ENCODE assay signal across 8 cellular contexts in the genomic region with DNA sequence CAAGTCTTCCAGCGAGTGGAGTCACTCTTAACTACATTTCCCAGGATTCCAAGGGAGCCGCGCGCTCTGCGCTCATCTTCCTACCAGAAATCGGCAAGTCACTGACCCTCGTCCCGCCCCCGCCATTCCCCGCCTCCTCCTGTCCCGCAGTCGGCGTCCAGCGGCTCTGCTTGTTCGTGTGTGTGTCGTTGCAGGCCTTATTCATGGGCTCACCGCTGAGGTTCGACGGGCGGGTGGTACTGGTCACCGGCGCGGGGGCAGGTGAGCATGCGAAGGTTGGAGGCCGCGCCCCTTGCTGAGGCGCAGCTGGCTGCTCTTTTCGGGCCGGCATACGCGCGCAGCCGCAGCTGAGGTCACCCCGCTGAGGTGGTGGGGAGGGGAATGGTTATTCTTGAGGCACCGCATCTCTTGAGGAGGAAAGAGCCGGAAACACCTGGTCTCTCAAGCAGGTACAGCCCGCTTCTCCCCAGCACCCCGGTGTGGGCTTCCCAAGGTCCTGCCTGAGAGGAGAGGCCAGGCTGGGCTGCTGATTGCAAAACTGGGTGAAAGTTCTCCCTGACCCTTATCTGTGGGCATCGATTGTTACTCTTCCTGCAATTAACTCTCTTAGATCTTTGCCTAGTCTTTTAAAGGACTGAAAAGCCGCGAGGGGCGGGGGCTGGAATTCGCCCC. TPM values are rescaled to one million over a fixed set of nuclear protein-coding genes. Genes with fewer than 3 reads are reported as not detected.
A peak's percentile ranks its signal among the peaks of the same experiment; 100 is the strongest.
DNase-seq lines count a peak whose midpoint lies in the region; ATAC-seq and TF ChIP-seq lines count a peak whose summit lies in the region.

A gene with protein sequence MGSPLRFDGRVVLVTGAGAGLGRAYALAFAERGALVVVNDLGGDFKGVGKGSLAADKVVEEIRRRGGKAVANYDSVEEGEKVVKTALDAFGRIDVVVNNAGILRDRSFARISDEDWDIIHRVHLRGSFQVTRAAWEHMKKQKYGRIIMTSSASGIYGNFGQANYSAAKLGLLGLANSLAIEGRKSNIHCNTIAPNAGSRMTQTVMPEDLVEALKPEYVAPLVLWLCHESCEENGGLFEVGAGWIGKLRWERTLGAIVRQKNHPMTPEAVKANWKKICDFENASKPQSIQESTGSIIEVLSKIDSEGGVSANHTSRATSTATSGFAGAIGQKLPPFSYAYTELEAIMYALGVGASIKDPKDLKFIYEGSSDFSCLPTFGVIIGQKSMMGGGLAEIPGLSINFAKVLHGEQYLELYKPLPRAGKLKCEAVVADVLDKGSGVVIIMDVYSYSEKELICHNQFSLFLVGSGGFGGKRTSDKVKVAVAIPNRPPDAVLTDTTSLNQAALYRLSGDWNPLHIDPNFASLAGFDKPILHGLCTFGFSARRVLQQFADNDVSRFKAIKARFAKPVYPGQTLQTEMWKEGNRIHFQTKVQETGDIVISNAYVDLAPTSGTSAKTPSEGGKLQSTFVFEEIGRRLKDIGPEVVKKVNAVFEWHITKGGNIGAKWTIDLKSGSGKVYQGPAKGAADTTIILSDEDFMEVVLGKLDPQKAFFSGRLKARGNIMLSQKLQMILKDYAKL (plus strand): TSS at position 125 of the 672 bp plus-strand sequence. CDS start 79 bp downstream, at position 204.

- peak within 1 kb of the TSS; percentile 97 for H3K4me3 Mint-ChIP-seq in type B pancreatic cell

- H3K9me3 ChIP-seq in adipocyte (ENCODE audit: control insufficient read depth, low read length) (peaks cover 12% of the 10 kb centered on the region), heart left ventricle (peaks cover 0 to 16% (median 2%) of the 10 kb centered on the region in 12 donors)

- TF ChIP-seq CTCF in GM12865 (IDR thresholded peaks at IDR 0.05; ENCODE audit: insufficient read depth, low read depth, low read length, missing control alignments) (no peak), heart left ventricle (IDR thresholded peaks at IDR 0.05) (no peak), type B pancreatic cell (conservative IDR thresholded peaks at IDR 0.05) (no peak)

- peak within 1 kb of the TSS; percentile 99 for H3K9ac ChIP-seq in adipocyte (ENCODE audit: low read length)

- peaks cover 8% of the 10 kb centered on the region for H3K36me3 Mint-ChIP-seq in type B pancreatic cell

- H3K27me3 ChIP-seq in adipocyte (replicated peaks; ENCODE audit: control insufficient read depth, insufficient read depth, low read length): peaks cover 2% of the 10 kb centered on the region
- H3K27me3 ChIP-seq in heart left ventricle: no peaks in the 10 kb centered on the region

- 0 to 1% (median 1%) methylated on average over 21 to 43 of the region's 43 CpGs for WGBS in heart left ventricle, 4 donors

- peak; percentile 91 for DNase-seq in GM12865 (ENCODE audit: low read depth)
- peak; percentile 82 to 94 (median 83) for DNase-seq in NCI-H1417 (lab: John Stamatoyannopoulos, UW)
- peak; percentile 69 for DNase-seq in T follicular helper cell (ENCODE audit: low read depth)
- DNase-seq in adipocyte (ENCODE audit: low read depth): peak; percentile 90
- DNase-seq in heart left ventricle: peak; percentile 90 to 95 (median 93)
- DNase-seq in pons (ENCODE audit: low spot score): peak; percentile 94
- DNase-seq in type B pancreatic cell (ENCODE audit: extremely low spot score, unreplicated experiment): peak; percentile 85

- peak in 1 of 2 donors; percentile 65 for TF ChIP-seq POLR2A in heart left ventricle (IDR thresholded peaks at IDR 0.05)

- peaks cover 10% of the 10 kb centered on the region for H3K4me1 Mint-ChIP-seq in type B pancreatic cell (ENCODE audit: unreplicated experiment)

- H3K4me1 ChIP-seq in adipocyte (ENCODE audit: control insufficient read depth, insufficient read depth, low read length): peaks cover 14% of the 10 kb centered on the region
- peaks cover 0 to 24% (median 16%) of the 10 kb centered on the region in 12 donors for H3K4me1 ChIP-seq in heart left ventricle

- peak; percentile 95 for ATAC-seq in HG02759 (IDR thresholded peaks at IDR 0.05; ENCODE audit: unreplicated experiment)
- peak; percentile 89 to 98 (median 97) for ATAC-seq in heart left ventricle

- peaks cover 9% of the 10 kb centered on the region for H3K36me3 ChIP-seq in adipocyte (ENCODE audit: control insufficient read depth, insufficient read depth, low read length, severe bottlenecking)
- peaks cover 0 to 13% (median 4%) of the 10 kb centered on the region in 9 donors for H3K36me3 ChIP-seq in heart left ventricle

- H3K9me3 Mint-ChIP-seq in type B pancreatic cell: peaks cover 10% of the 10 kb centered on the region

- peak within 1 kb of the TSS; percentile 11 to 94 (median 87) for H3K27ac ChIP-seq in heart left ventricle

- peak within 1 kb of the TSS; percentile 79 for H3K27ac Mint-ChIP-seq in type B pancreatic cell

- H3K27me3 Mint-ChIP-seq in type B pancreatic cell: no peaks in the 10 kb centered on the region

- H3K4me3 ChIP-seq in GM12865 (ENCODE audit: low read depth, low read length) (peak within 1 kb of the TSS; percentile 73), adipocyte (ENCODE audit: low read length) (peak within 1 kb of the TSS; percentile 99), heart left ventricle (peak within 1 kb of the TSS; percentile 51 to 96 (median 81))

- intact Hi-C loops in heart left ventricle (cut with DNase I): no loop called here

RNA-seq across cellular contexts. Expression of the gene that starts here (rescaled TPM):
- total RNA-seq in heart left ventricle (100 to 1,000 TPM; 156 to 277 (median 230) TPM), type B pancreatic cell (ENCODE audit: low replicate concordance) (184 and 204 TPM in 2 replicates)
- polyA plus RNA-seq in heart left ventricle: 100 to 1,000 TPM; 112 to 194 TPM

Comparison
In these comparisons a context has a peak if more than half of its experiments do, and no peak if none do; other contexts are left out.
1. Peak in every context shown above with its lines: DNase-seq, ATAC-seq, H3K4me3 ChIP-seq and H3K27ac ChIP-seq.